In genomic region chr1:207805841-207806421, GRCh38 we compare ENCODE assay signal across 1 cellular context.
TF ChIP-seq lines count a peak whose summit lies in the region.

No MANE protein-coding gene starts in this region.

TF ChIP-seq in liver, 16 proteins besides CTCF, POLR2A, EP300 and RAD21 (continued from another document):
- TF ChIP-seq TAF1 (conservative IDR thresholded peaks at IDR 0.05) (no peak), HNF4G (IDR thresholded peaks at IDR 0.05) (no peak), FOXA2 (IDR thresholded peaks at IDR 0.05) (no peak), GABPA (IDR thresholded peaks at IDR 0.05 in 1 of 2, conservative IDR thresholded peaks at IDR 0.05 in 1 of 2) (no peak), MAX (IDR thresholded peaks at IDR 0.05) (no peak), ATF3 (IDR thresholded peaks at IDR 0.05) (no peak), SP1 (IDR thresholded peaks at IDR 0.05) (no peak), FOXA1 (IDR thresholded peaks at IDR 0.05) (no peak), REST (IDR thresholded peaks at IDR 0.05) (no peak), YY1 (IDR thresholded peaks at IDR 0.05) (no peak)
TF ChIP-seq in liver: peak in this region for 0.
